ENCODE assay signal across 16 cellular contexts in the genomic region with DNA sequence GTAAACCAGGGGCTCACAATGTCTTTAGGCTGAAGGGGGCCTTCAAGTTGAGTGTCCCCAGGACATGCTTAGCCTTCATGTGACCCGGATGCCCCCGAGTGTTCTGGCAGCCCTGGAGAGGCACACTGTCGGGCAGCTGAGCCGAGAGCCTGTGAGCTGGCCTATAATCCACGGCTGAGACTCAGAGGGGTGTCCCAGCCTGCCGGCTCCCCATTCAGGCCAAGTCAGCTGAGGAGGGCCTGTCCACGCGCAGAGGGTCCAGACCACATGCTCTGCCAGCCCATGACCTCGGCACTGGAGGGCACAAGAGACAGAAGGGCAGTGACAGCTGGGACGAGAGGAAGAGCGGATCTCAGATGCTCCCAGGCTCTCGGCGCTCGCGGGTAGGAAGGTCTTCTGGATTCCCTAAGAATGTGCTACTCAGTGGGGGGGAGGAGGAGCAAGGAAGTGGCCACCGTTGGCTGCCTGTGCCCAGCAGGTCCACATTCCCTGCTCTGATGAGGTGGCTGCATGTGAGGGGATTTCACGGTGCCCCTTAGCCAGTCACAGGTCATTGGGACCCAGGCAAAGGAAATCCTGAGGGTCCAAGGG.
"Had no signal": no experiment of that assay in that cellular context is flagged by ENCODE, and none has a peak within 500 bp of the region (broad histone marks: within the 10 kb centered on the region; RNA-seq: fewer than 3 reads in every experiment).

No MANE protein-coding gene starts in this region.

- H3K9me3 Mint-ChIP-seq: activated CD4-positive, alpha-beta memory T cell treated with anti-CD3 and anti-CD28 coated beads for 36 hours; effector memory CD8-positive, alpha-beta T cell; nephron; T-helper 1 cell treated with Interleukin-12 subunit alpha and Interleukin-12 subunit beta and Interleukin-4 antibody, amounts not matched to agents 30 μg/mL and 1 μg/mL, for 36 hours had no signal

- H3K36me3 Mint-ChIP-seq: activated CD4-positive, alpha-beta memory T cell treated with anti-CD3 and anti-CD28 coated beads for 36 hours had no signal

- ATAC-seq: activated CD4-positive, alpha-beta T cell treated with anti-CD3 and anti-CD28 coated beads for 36 hours; effector memory CD8-positive, alpha-beta T cell; lower lobe of right lung; stimulated activated naive CD8-positive, alpha-beta T cell treated with anti-CD3 and anti-CD28 coated beads, Interleukin-15, Interleukin-2, amounts not matched to agents 100 U/mL and 50 U/mL, for 24 hours had no signal

- H3K27me3 ChIP-seq: cardiac muscle cell, hepatocyte, tibial nerve, uterus had no signal

- H3K27ac ChIP-seq: cardiac muscle cell, hepatocyte, lower lobe of right lung, tibial nerve, uterus had no signal

- H3K36me3 ChIP-seq: cardiac muscle cell, lower lobe of right lung, uterus had no signal

- H3K4me1 ChIP-seq: lower lobe of right lung, uterus had no signal

- H3K27ac Mint-ChIP-seq: activated CD4-positive, alpha-beta memory T cell treated with anti-CD3 and anti-CD28 coated beads for 36 hours; activated CD4-positive, alpha-beta T cell treated with anti-CD3 and anti-CD28 coated beads for 36 hours; activated naive CD8-positive, alpha-beta T cell; effector memory CD8-positive, alpha-beta T cell; nephron; T-helper 1 cell treated with Interleukin-12 subunit alpha and Interleukin-12 subunit beta and Interleukin-4 antibody, amounts not matched to agents 30 μg/mL and 1 μg/mL, for 36 hours had no signal

- H3K27me3 Mint-ChIP-seq: activated CD4-positive, alpha-beta memory T cell treated with anti-CD3 and anti-CD28 coated beads for 36 hours; activated CD4-positive, alpha-beta T cell treated with anti-CD3 and anti-CD28 coated beads for 36 hours; activated naive CD8-positive, alpha-beta T cell; effector memory CD8-positive, alpha-beta T cell had no signal

- H3K4me3 Mint-ChIP-seq: activated CD4-positive, alpha-beta memory T cell treated with anti-CD3 and anti-CD28 coated beads for 36 hours; activated CD4-positive, alpha-beta T cell treated with anti-CD3 and anti-CD28 coated beads for 36 hours; activated naive CD8-positive, alpha-beta T cell; effector memory CD8-positive, alpha-beta T cell; nephron; T-helper 1 cell treated with Interleukin-12 subunit alpha and Interleukin-12 subunit beta and Interleukin-4 antibody, amounts not matched to agents 30 μg/mL and 1 μg/mL, for 36 hours had no signal

- H3K9me3 ChIP-seq: lower lobe of right lung, tibial nerve, uterus had no signal

- DNase-seq: activated CD4-positive, alpha-beta memory T cell treated with anti-CD3 and anti-CD28 coated beads for 36 hours; activated CD4-positive, alpha-beta T cell treated with anti-CD3 and anti-CD28 coated beads for 36 hours; activated T-cell treated with anti-CD3 and anti-CD28 coated beads for 4 hours; dermis blood vessel endothelial cell; effector memory CD8-positive, alpha-beta T cell; lower lobe of right lung; retina; stimulated activated CD4-positive, alpha-beta T cell treated with anti-CD3 and anti-CD28 coated beads, Interleukin-2, amount 100 ng/mL, for 24 hours; stimulated activated naive CD8-positive, alpha-beta T cell treated with anti-CD3 and anti-CD28 coated beads, Interleukin-15, Interleukin-2, amounts not matched to agents 100 U/mL and 50 U/mL, for 24 hours; uterus had no signal

- H3K4me3 ChIP-seq: cardiac muscle cell, hepatocyte, lower lobe of right lung, tibial nerve, uterus had no signal
